In the genomic region with DNA sequence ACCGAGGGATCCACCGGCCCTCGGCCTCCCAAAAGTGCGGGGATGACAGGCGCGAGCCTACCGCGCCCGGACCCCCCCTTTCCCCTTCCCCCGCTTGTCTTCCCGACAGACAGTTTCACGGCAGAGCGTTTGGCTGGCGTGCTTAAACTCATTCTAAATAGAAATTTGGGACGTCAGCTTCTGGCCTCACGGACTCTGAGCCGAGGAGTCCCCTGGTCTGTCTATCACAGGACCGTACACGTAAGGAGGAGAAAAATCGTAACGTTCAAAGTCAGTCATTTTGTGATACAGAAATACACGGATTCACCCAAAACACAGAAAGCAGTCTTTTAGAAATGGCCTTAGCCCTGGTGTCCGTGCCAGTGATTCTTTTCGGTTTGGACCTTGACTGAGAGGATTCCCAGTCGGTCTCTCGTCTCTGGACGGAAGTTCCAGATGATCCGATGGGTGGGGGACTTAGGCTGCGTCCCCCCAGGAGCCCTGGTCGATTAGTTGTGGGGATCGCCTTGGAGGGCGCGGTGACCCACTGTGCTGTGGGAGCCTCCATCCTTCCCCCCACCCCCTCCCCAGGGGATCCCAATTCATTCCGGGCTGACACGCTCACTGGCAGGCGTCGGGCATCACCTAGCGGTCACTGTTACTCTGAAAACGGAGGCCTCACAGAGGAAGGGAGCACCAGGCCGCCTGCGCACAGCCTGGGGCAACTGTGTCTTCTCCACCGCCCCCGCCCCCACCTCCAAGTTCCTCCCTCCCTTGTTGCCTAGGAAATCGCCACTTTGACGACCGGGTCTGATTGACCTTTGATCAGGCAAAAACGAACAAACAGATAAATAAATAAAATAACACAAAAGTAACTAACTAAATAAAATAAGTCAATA, we compare ENCODE assay signal across 8 cellular contexts.
A peak's percentile ranks its signal among the peaks of the same experiment; 100 is the strongest.
DNase-seq lines count a peak whose midpoint lies in the region; ATAC-seq, FAIRE-seq and TF ChIP-seq lines count a peak whose summit lies in the region.
"Not testable (repeated sequence)": the region's sequence is repeated elsewhere in the genome, so short reads cannot be mapped to it uniquely, and the experiment has no call there.

No MANE protein-coding gene starts in this region.

- CTCF ChIA-PET in CD8-positive, alpha-beta T cell (lab: Charles Lee), result not testable (repeated sequence)

- POLR2A ChIA-PET in CD8-positive, alpha-beta T cell (lab: Charles Lee), result not testable (repeated sequence)

- H3K4me1 ChIP-seq in CD8-positive, alpha-beta T cell (ENCODE audit: insufficient read depth, low read length); pancreas: not testable (repeated sequence)

- H3K27me3 Mint-ChIP-seq in CD8-positive, alpha-beta T cell (ENCODE audit: low read depth); T-helper 17 cell: not testable (repeated sequence)

- not testable (repeated sequence) for H3K9me3 Mint-ChIP-seq in CD8-positive, alpha-beta T cell

- peak; percentile 45 for ATAC-seq in CD8-positive, alpha-beta T cell
- ATAC-seq in GM19043 (IDR thresholded peaks at IDR 0.05; ENCODE audit: low read depth, unreplicated experiment) (peak; percentile 28), GM21529 (IDR thresholded peaks at IDR 0.05; ENCODE audit: unreplicated experiment) (peak; percentile 42), HG02884 (IDR thresholded peaks at IDR 0.05; ENCODE audit: unreplicated experiment) (peak; percentile 24), HG03280 (IDR thresholded peaks at IDR 0.05; ENCODE audit: unreplicated experiment) (peak; percentile 42), T-helper 17 cell (peak; percentile 46), Right ventricle myocardium inferior (peak; percentile 73), pancreas (peak; percentile 49 to 72 (median 62))

- H3K4me3 ChIP-seq in CD8-positive, alpha-beta T cell (ENCODE audit: low read depth, low read length); pancreas: not testable (repeated sequence)

- FAIRE-seq in pancreas (lab: Jason Lieb, UNC), result not testable (repeated sequence)

- H3K27ac ChIP-seq in CD8-positive, alpha-beta T cell (ENCODE audit: low read depth, low read length); pancreas: not testable (repeated sequence)

- not testable (repeated sequence) for H3K36me3 Mint-ChIP-seq in CD8-positive, alpha-beta T cell; T-helper 17 cell (ENCODE audit: low read depth)

- not testable (repeated sequence) for H3K27ac Mint-ChIP-seq in CD8-positive, alpha-beta T cell; T-helper 17 cell

- H3K36me3 ChIP-seq in CD8-positive, alpha-beta T cell (ENCODE audit: insufficient read depth, low read length); pancreas: not testable (repeated sequence)

- WGBS in pancreas, 2 donors, result no CpG with 5 or more reads among the region's 47 CpGs

- not testable (repeated sequence) for TF ChIP-seq CTCF in CD8-positive, alpha-beta T cell (IDR thresholded peaks at IDR 0.05); pancreas (IDR thresholded peaks at IDR 0.05)

- not testable (repeated sequence) for H3K27me3 ChIP-seq in CD8-positive, alpha-beta T cell (ENCODE audit: insufficient read depth, low read length); pancreas

- not testable (repeated sequence) for H3K9me3 ChIP-seq in CD8-positive, alpha-beta T cell (ENCODE audit: low read length); T-helper 17 cell (ENCODE audit: control insufficient read depth, low read length, poor library complexity, severe bottlenecking); pancreas

- DNase-seq in CD8-positive, alpha-beta T cell; T-helper 17 cell; Right ventricle myocardium inferior (ENCODE audit: missing footprints); pancreas: not testable (repeated sequence)

- intact Hi-C loops in CD8-positive, alpha-beta T cell (cut with DNase I, micrococcal nuclease); Right ventricle myocardium inferior (cut with DNase I); pancreas (cut with DNase I): not testable (repeated sequence)

- H3K4me3 Mint-ChIP-seq in CD8-positive, alpha-beta T cell; T-helper 17 cell: not testable (repeated sequence)

- H3K4me1 Mint-ChIP-seq in CD8-positive, alpha-beta T cell (ENCODE audit: low read depth); T-helper 17 cell: not testable (repeated sequence)
